In genomic region chr1:84272401-84272800, GRCh38 we compare ENCODE assay signal across 13 cellular contexts. TPM values are rescaled to one million over a fixed set of nuclear protein-coding genes. Genes with fewer than 3 reads are reported as not detected.
DNase-seq lines count a peak whose midpoint lies in the region; TF ChIP-seq lines count a peak whose summit lies in the region.
"Had no signal": no experiment of that assay in that cellular context is flagged by ENCODE, and none has a peak within 500 bp of the region (broad histone marks: within the 10 kb centered on the region; RNA-seq: fewer than 3 reads in every experiment).

No MANE protein-coding gene starts in this region.

- no peaks in the 10 kb centered on the region for H3K9me3 ChIP-seq in HEK293 (ENCODE audit: control insufficient read depth, insufficient read depth, low read depth, low read length)
- no peaks in the 10 kb centered on the region for H3K9me3 ChIP-seq in endodermal cell (ENCODE audit: control insufficient read depth, low read length)
- no peaks in the 10 kb centered on the region for H3K9me3 ChIP-seq in prostate gland
- H3K9me3 ChIP-seq in SJCRH30 (replicated peaks), result no peaks in the 10 kb centered on the region

- H3K36me3 ChIP-seq in HEK293 (ENCODE audit: control insufficient read depth in 2 of 2, insufficient read depth in 1 of 2, low read length in 2 of 2) (no peaks in the 10 kb centered on the region), endodermal cell (ENCODE audit: control insufficient read depth, insufficient read depth, low read length) (no peaks in the 10 kb centered on the region), prostate gland (no peaks in the 10 kb centered on the region), SJCRH30 (no peaks in the 10 kb centered on the region)

- H3K27me3 ChIP-seq in endodermal cell (ENCODE audit: control insufficient read depth, insufficient read depth, low read length, poor library complexity, severe bottlenecking) (no peaks in the 10 kb centered on the region), prostate gland (replicated peaks; ENCODE audit: insufficient read depth) (no peaks in the 10 kb centered on the region), SJCRH30 (no peaks in the 10 kb centered on the region)

- H3K9me3 Mint-ChIP-seq in endodermal cell, result no peaks in the 10 kb centered on the region
- H3K9me3 Mint-ChIP-seq: natural killer cell treated with Interleukin-12 subunit alpha and Interleukin-12 subunit beta and Interleukin-15 and Interleukin-18, amount 100 ng/mL, for 72 hours; T-helper 1 cell treated with Interleukin-12 subunit alpha and Interleukin-12 subunit beta and Interleukin-4 antibody, amounts not matched to agents 30 μg/mL and 1 μg/mL, for 36 hours had no signal

- POLR2A ChIA-PET in HEK293 (lab: Yijun Ruan, JAX), result no interaction called here

- no peak overlapping the region for H3K9ac ChIP-seq in endodermal cell (ENCODE audit: extremely low read depth, low read length, poor library complexity, severe bottlenecking)

- CTCF ChIA-PET in HEK293 (lab: Yijun Ruan, JAX), result interaction anchor here (0.6 kb wide), 2 partner anchors 15 to 28 kb away, joined by 3 to 4 read pairs; no protein-coding TSS in a partner anchor

- intact Hi-C loops in prostate gland (cut with DNase I), result no loop called here

- peaks cover 17% of the 10 kb centered on the region for H3K4me1 Mint-ChIP-seq in endodermal cell

- TF ChIP-seq CTCF in HEK293 (tag by site-specific recombination; IDR thresholded peaks at IDR 0.05) (no peak), endodermal cell (conservative IDR thresholded peaks at IDR 0.05) (no peak), prostate gland (IDR thresholded peaks at IDR 0.05) (no peak), foreskin fibroblast (IDR thresholded peaks at IDR 0.05; ENCODE audit: low read depth, low read length) (no peak)

- H3K27ac Mint-ChIP-seq in endodermal cell, result no peak overlapping the region
- H3K27ac Mint-ChIP-seq: T-helper 1 cell treated with Interleukin-12 subunit alpha and Interleukin-12 subunit beta and Interleukin-4 antibody, amounts not matched to agents 30 μg/mL and 1 μg/mL, for 36 hours had no signal

- peaks cover 2% of the 10 kb centered on the region; the same call in 1 of the 2 replicates for H3K4me1 ChIP-seq in HEK293 (ENCODE audit: control insufficient read depth, insufficient read depth, low read length)
- H3K4me1 ChIP-seq in endodermal cell (ENCODE audit: control insufficient read depth, insufficient read depth, low read length), result no peaks in the 10 kb centered on the region
- H3K4me1 ChIP-seq in prostate gland (replicated peaks), result no peaks in the 10 kb centered on the region
- H3K4me1 ChIP-seq in SJCRH30, result no peaks in the 10 kb centered on the region; the same call in 1 of the 2 replicates

- H3K27ac ChIP-seq in HEK293 (ENCODE audit: extremely low read depth, low read depth, low read length) (no peak overlapping the region), endodermal cell (ENCODE audit: low read depth, low read length) (no peak overlapping the region), prostate gland (no peak overlapping the region), SJCRH30 (no peak overlapping the region)

- H3K4me3 Mint-ChIP-seq in endodermal cell, result no peak overlapping the region
- H3K4me3 Mint-ChIP-seq: natural killer cell treated with Interleukin-12 subunit alpha and Interleukin-12 subunit beta and Interleukin-15 and Interleukin-18, amount 100 ng/mL, for 72 hours; T-helper 1 cell treated with Interleukin-12 subunit alpha and Interleukin-12 subunit beta and Interleukin-4 antibody, amounts not matched to agents 30 μg/mL and 1 μg/mL, for 36 hours had no signal

- DNase-seq in NCI-H510A treated with DMSO at 0.1 percent for 48 hours (lab: John Stamatoyannopoulos, UW) (peak; percentile 95), endodermal cell (peak; percentile 67), prostate gland (ENCODE audit: low spot score) (peak; percentile 72), foreskin fibroblast (no peak), SJCRH30 (no peak), NCI-H1930 (lab: John Stamatoyannopoulos, UW) (no peak), NCI-H1694 (lab: John Stamatoyannopoulos, UW) (no peak)
- DNase-seq: effector memory CD4-positive, alpha-beta T cell; hippocampal formation; NCI-H226 had no signal

- H3K4me3 ChIP-seq in HEK293 (ENCODE audit: low read depth, low read length) (no peak overlapping the region), endodermal cell (ENCODE audit: low read length) (no peak overlapping the region), prostate gland (no peak overlapping the region), foreskin fibroblast (ENCODE audit: low read depth in 1 of 2, low read length in 2 of 2) (no peak overlapping the region), SJCRH30 (no peak overlapping the region)

- H3K36me3 Mint-ChIP-seq in endodermal cell (ENCODE audit: low read depth), result no peaks in the 10 kb centered on the region
- H3K36me3 Mint-ChIP-seq: natural killer cell treated with Interleukin-12 subunit alpha and Interleukin-12 subunit beta and Interleukin-15 and Interleukin-18, amount 100 ng/mL, for 72 hours had no signal

- no peak for TF ChIP-seq POLR2A in prostate gland (IDR thresholded peaks at IDR 0.05)

- WGBS in endodermal cell (ENCODE audit: insufficient coverage in 1 of 2, insufficient read length in 1 of 2), 2 experiments, result 82% methylated on average over 1 of the region's 1 CpG; no CpG with 5 or more reads in 1 of the 2 experiments
- WGBS in prostate gland, result 33% methylated on average over 1 of the region's 1 CpG

- no peaks in the 10 kb centered on the region for H3K27me3 Mint-ChIP-seq in endodermal cell (ENCODE audit: insufficient read depth)
- H3K27me3 Mint-ChIP-seq: natural killer cell treated with Interleukin-12 subunit alpha and Interleukin-12 subunit beta and Interleukin-15 and Interleukin-18, amount 100 ng/mL, for 72 hours had no signal

TF ChIP-seq in HEK293, 187 proteins besides CTCF, POLR2A, EP300 and RAD21:
- TF ChIP-seq KLF1 (tag by site-specific recombination; IDR thresholded peaks at IDR 0.05) (peak; percentile 42; the same call in 1 of the 2 replicates), ZNF18 (tag by site-specific recombination; IDR thresholded peaks at IDR 0.05) (no peak)
TF ChIP-seq in HEK293: peak in this region for 1.

RNA-seq across cellular contexts. Expression of gene SAMD13, which starts 29.1 kb away (rescaled TPM):
- total RNA-seq in endodermal cell, result 1 to 10 TPM; 1.8 to 2.5 TPM
- 4.2 TPM for polyA plus RNA-seq in endodermal cell (2013, experiment 1 of 2)
- polyA plus RNA-seq in endodermal cell (2013, experiment 2 of 2), result 4.1 TPM
- total RNA-seq in prostate gland, result 1 to 10 TPM; 3.1 to 3.4 TPM
- total RNA-seq in SJCRH30 (2014; rRNA removed; shearing (Covaris generic)), result 2.4 and 3.9 TPM in 2 replicates

Comparison
In these comparisons a context has a peak if more than half of its experiments do, and no peak if none do; other contexts are left out.
1. DNase-seq: peak in NCI-H510A treated with DMSO at 0.1 percent for 48 hours (single experiment), endodermal cell (single experiment) and prostate gland (single experiment); none in foreskin fibroblast (0 of 2), SJCRH30 (0 of 2), NCI-H1930 (0 of 2) and NCI-H1694 (single experiment).